1 cellular context compared by ENCODE assay signal in genomic region chr9:80586786-80587185, GRCh38.
TF ChIP-seq lines count a peak whose summit lies in the region.

No MANE protein-coding gene starts in this region.

TF ChIP-seq in H1, 55 proteins besides CTCF, POLR2A, EP300 and RAD21 (continued from another document):
- no peak for TF ChIP-seq TAF7 (optimal IDR thresholded peaks at IDR 0.05; ENCODE audit: borderline replicate concordance, low read depth, low read length)
- no peak for TF ChIP-seq JUN (IDR thresholded peaks at IDR 0.05; ENCODE audit: low read depth, low read length)
